8 cellular contexts compared by ENCODE assay signal in genomic region chr15:65611888-65612615, GRCh38. TPM values are rescaled to one million over a fixed set of nuclear protein-coding genes. Genes with fewer than 3 reads are reported as not detected.
DNase-seq lines count a peak whose midpoint lies in the region; ATAC-seq and TF ChIP-seq lines count a peak whose summit lies in the region.

No MANE protein-coding gene starts in this region.

- no peaks in the 10 kb centered on the region for H3K36me3 ChIP-seq in thyroid gland

- no peaks in the 10 kb centered on the region for H3K9me3 Mint-ChIP-seq in activated CD4-positive, alpha-beta T cell treated with anti-CD3 and anti-CD28 coated beads, Interleukin-2, amount 10 ng/mL, durations not matched to agents 24 days and 14 days
- no peaks in the 10 kb centered on the region for H3K9me3 Mint-ChIP-seq in activated naive CD8-positive, alpha-beta T cell treated with anti-CD3 and anti-CD28 coated beads, Interleukin-2, amount 10 ng/mL, durations not matched to agents 7 days and 5 days

- TF ChIP-seq CTCF in thyroid gland (IDR thresholded peaks at IDR 0.05): no peak

- DNase-seq in activated CD4-positive, alpha-beta T cell treated with anti-CD3 and anti-CD28 coated beads, Interleukin-2, amount 10 ng/mL, durations not matched to agents 24 days and 14 days: peak; percentile 68
- no peak for DNase-seq in activated CD4-positive, alpha-beta T cell treated with anti-CD3 and anti-CD28 coated beads, Interleukin-2, amount 50 U/mL, for 4 hours
- no peak for DNase-seq in activated naive CD8-positive, alpha-beta T cell treated with anti-CD3 and anti-CD28 coated beads, Interleukin-2, amount 10 ng/mL, durations not matched to agents 7 days and 5 days
- DNase-seq in thyroid gland (no peak), NCI-H1105 treated with DMSO at 0.1 percent for 48 hours (lab: John Stamatoyannopoulos, UW) (no peak), islet precursor cell (no peak), NCI-H1436 (lab: John Stamatoyannopoulos, UW) (no peak)

- no peaks in the 10 kb centered on the region for H3K27me3 Mint-ChIP-seq in activated CD4-positive, alpha-beta T cell treated with anti-CD3 and anti-CD28 coated beads, Interleukin-2, amount 10 ng/mL, durations not matched to agents 24 days and 14 days
- H3K27me3 Mint-ChIP-seq in activated naive CD8-positive, alpha-beta T cell treated with anti-CD3 and anti-CD28 coated beads, Interleukin-2, amount 10 ng/mL, durations not matched to agents 7 days and 5 days: no peaks in the 10 kb centered on the region

- H3K27ac Mint-ChIP-seq in activated CD4-positive, alpha-beta T cell treated with anti-CD3 and anti-CD28 coated beads, Interleukin-2, amount 10 ng/mL, durations not matched to agents 24 days and 14 days: peak overlapping the region; percentile 96
- peak overlapping the region; percentile 95 for H3K27ac Mint-ChIP-seq in activated naive CD8-positive, alpha-beta T cell treated with anti-CD3 and anti-CD28 coated beads, Interleukin-2, amount 10 ng/mL, durations not matched to agents 7 days and 5 days

- peaks cover 28% of the 10 kb centered on the region for H3K4me1 Mint-ChIP-seq in activated CD4-positive, alpha-beta T cell treated with anti-CD3 and anti-CD28 coated beads, Interleukin-2, amount 10 ng/mL, durations not matched to agents 24 days and 14 days
- peaks cover 26% of the 10 kb centered on the region for H3K4me1 Mint-ChIP-seq in activated naive CD8-positive, alpha-beta T cell treated with anti-CD3 and anti-CD28 coated beads, Interleukin-2, amount 10 ng/mL, durations not matched to agents 7 days and 5 days

- peaks cover 15 to 18% of the 10 kb centered on the region in 2 donors for H3K4me1 ChIP-seq in thyroid gland

- POLR2A ChIA-PET in activated naive CD8-positive, alpha-beta T cell treated with anti-CD3 and anti-CD28 coated beads, Interleukin-2, amount 10 ng/mL, durations not matched to agents 7 days and 5 days (lab: Charles Lee): interaction anchor here (1.2 to 2.9 kb wide), 3 partner anchors 95 to 257 kb away, joined by 3 to 17 read pairs (median 14); partner anchors contain the start of gene RAB11A

- no peak for ATAC-seq in activated naive CD8-positive, alpha-beta T cell treated with anti-CD3 and anti-CD28 coated beads, Interleukin-2, amount 10 ng/mL, durations not matched to agents 7 days and 5 days (ENCODE audit: low read depth)

- peak overlapping the region; percentile 84 for H3K27ac ChIP-seq in layer of hippocampus (ENCODE audit: low read depth, low read length)
- H3K27ac ChIP-seq in thyroid gland: peak overlapping the region; percentile 91 to 95 (median 94)

- peak overlapping the region in 1 of 3 donors; percentile 66 for H3K4me3 ChIP-seq in thyroid gland (replicated peaks in 1 of 3)

- WGBS in thyroid gland, 2 donors: 78 to 80% methylated on average over 5 of the region's 5 CpGs

- no peaks in the 10 kb centered on the region for H3K27me3 ChIP-seq in layer of hippocampus (ENCODE audit: control insufficient read depth, insufficient read depth, low read length)
- no peaks in the 10 kb centered on the region for H3K27me3 ChIP-seq in thyroid gland

- intact Hi-C loops in activated CD4-positive, alpha-beta T cell treated with anti-CD3 and anti-CD28 coated beads, Interleukin-2, amount 10 ng/mL, durations not matched to agents 24 days and 14 days (cut with micrococcal nuclease): loop anchor here (1.0 kb wide), 2 partner anchors 95 to 257 kb away; partner anchors contain the start of genes DPP8 and RAB11A
- intact Hi-C loops in thyroid gland (cut with DNase I): no loop called here

- peak overlapping the region; percentile 99 for H3K4me3 Mint-ChIP-seq in activated CD4-positive, alpha-beta T cell treated with anti-CD3 and anti-CD28 coated beads, Interleukin-2, amount 10 ng/mL, durations not matched to agents 24 days and 14 days
- H3K4me3 Mint-ChIP-seq in activated naive CD8-positive, alpha-beta T cell treated with anti-CD3 and anti-CD28 coated beads, Interleukin-2, amount 10 ng/mL, durations not matched to agents 7 days and 5 days: peak overlapping the region; percentile 89

- H3K9me3 ChIP-seq in thyroid gland: no peaks in the 10 kb centered on the region

- TF ChIP-seq POLR2A in thyroid gland (IDR thresholded peaks at IDR 0.05): no peak

- H3K36me3 Mint-ChIP-seq in activated CD4-positive, alpha-beta T cell treated with anti-CD3 and anti-CD28 coated beads, Interleukin-2, amount 10 ng/mL, durations not matched to agents 24 days and 14 days (ENCODE audit: low read depth): peaks cover 4% of the 10 kb centered on the region
- no peaks in the 10 kb centered on the region for H3K36me3 Mint-ChIP-seq in activated naive CD8-positive, alpha-beta T cell treated with anti-CD3 and anti-CD28 coated beads, Interleukin-2, amount 10 ng/mL, durations not matched to agents 7 days and 5 days

RNA-seq across cellular contexts. Expression of gene INTS14, which starts 1.1 kb away (rescaled TPM):
- 46.4 and 49.2 TPM in 2 replicates for total RNA-seq in activated CD4-positive, alpha-beta T cell treated with anti-CD3 and anti-CD28 coated beads, Interleukin-2, amount 10 ng/mL, durations not matched to agents 24 days and 14 days
- 10 to 100 TPM; 42.8 to 43.0 TPM for total RNA-seq in activated naive CD8-positive, alpha-beta T cell treated with anti-CD3 and anti-CD28 coated beads, Interleukin-2, amount 10 ng/mL, durations not matched to agents 7 days and 5 days
- 10 to 100 TPM; 52.4 to 99.4 (median 62.9) TPM for total RNA-seq in thyroid gland

RNA-seq across cellular contexts. Expression of gene SLC24A1, which starts 9.7 kb away (rescaled TPM):
- total RNA-seq in activated CD4-positive, alpha-beta T cell treated with anti-CD3 and anti-CD28 coated beads, Interleukin-2, amount 10 ng/mL, durations not matched to agents 24 days and 14 days: 5.1 and 5.5 TPM in 2 replicates
- total RNA-seq in activated naive CD8-positive, alpha-beta T cell treated with anti-CD3 and anti-CD28 coated beads, Interleukin-2, amount 10 ng/mL, durations not matched to agents 7 days and 5 days: 1 to 10 TPM; 4.9 to 7.1 TPM
- total RNA-seq in thyroid gland: 10 to 100 TPM; 10.6 to 23.5 (median 13.0) TPM
